8 cellular contexts compared by ENCODE assay signal in the genomic region with DNA sequence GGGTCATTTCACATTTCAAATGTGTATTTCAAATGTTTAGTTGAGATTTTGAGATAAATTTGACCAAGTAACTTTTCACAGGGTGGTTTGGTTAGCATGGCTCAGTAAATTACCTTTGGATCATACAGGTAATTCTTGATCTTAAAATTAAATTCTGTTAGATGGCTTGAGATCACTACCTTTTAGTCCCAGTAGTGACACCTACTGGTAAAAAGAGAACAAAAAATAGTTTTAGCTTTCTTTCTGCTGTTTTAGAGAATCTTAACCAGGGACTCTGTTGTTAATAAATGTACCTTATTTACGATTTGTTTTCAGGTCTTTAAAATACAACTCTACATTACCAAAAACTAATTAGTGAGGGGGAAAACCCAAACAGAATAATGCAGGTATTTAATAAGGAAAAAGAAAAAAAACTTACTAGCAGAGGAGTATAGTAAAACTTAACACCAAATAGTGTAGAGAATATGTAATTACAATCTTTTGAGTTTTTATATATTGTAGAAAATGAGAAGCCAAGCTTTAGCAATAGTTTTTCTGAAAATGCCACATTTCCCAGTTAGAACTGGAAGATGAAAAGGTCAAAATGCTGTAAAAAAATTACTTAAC.
DNase-seq lines count a peak whose midpoint lies in the region; ATAC-seq, FAIRE-seq and TF ChIP-seq lines count a peak whose summit lies in the region.

No MANE protein-coding gene starts in this region.

- POLR2A ChIA-PET in A549 (lab: Yijun Ruan, JAX), result no interaction called here

- peak; percentile 39 to 65; a peak in 2 of 6 replicates for ATAC-seq in A549

- 5% methylated on average over 1 of the region's 1 CpG for WGBS in A549 (ENCODE audit: missing lambda C conversion rate)

- H3K27ac ChIP-seq in A549 (no peak overlapping the region), dorsolateral prefrontal cortex (peak overlapping the region in 34 of 59 donors; percentile 6 to 93 (median 71))

- H3K27me3 ChIP-seq in dorsolateral prefrontal cortex, result no peaks in the 10 kb centered on the region

- H3K4me3 ChIP-seq in A549, result no peak overlapping the region
- no peak overlapping the region for H3K4me3 ChIP-seq in NB4 (ENCODE audit: low read depth, low read length)
- H3K4me3 ChIP-seq in dorsolateral prefrontal cortex, result peak overlapping the region in 3 of 59 donors; percentile 12 to 36 (median 16)

- no peak overlapping the region for H3K4me2 ChIP-seq in A549

- CTCF ChIA-PET in A549 (lab: Yijun Ruan, JAX), result interaction anchor here (0.7 to 1.5 kb wide), 3 partner anchors 17 to 238 kb away, joined by 3 read pairs; no protein-coding TSS in a partner anchor

- no peaks in the 10 kb centered on the region for H3K4me1 ChIP-seq in A549

- no peaks in the 10 kb centered on the region for H3K9me3 ChIP-seq in A549

- DNase-seq in A549 (ENCODE audit: low read depth in 1 of 2, low spot score in 1 of 2), result peak; percentile 9 to 11
- no peak for DNase-seq in GM18507 (ENCODE audit: extremely low spot score, insufficient read length, low read depth)
- DNase-seq in NB4 (ENCODE audit: low read depth), result peak; percentile 6
- DNase-seq in dorsolateral prefrontal cortex, result no peak
- DNase-seq in superior temporal gyrus (ENCODE audit: extremely low spot score), result peak; percentile 82
- DNase-seq in activated T-cell treated with anti-CD3 and anti-CD28 coated beads, Interleukin-2, amount 50 U/mL, for 1 hour, result no peak
- DNase-seq in NCI-H1930 (lab: John Stamatoyannopoulos, UW), result no peak
- DNase-seq in anterior cingulate cortex (lab: John Stamatoyannopoulos, UW), result no peak

- TF ChIP-seq POLR2A in A549 (IDR thresholded peaks at IDR 0.05; ENCODE audit: low read length), result no peak
- TF ChIP-seq POLR2A in NB4 (IDR thresholded peaks at IDR 0.05; ENCODE audit: extremely low read depth, insufficient read length), result no peak

- TF ChIP-seq CTCF in A549 (IDR thresholded peaks at IDR 0.05), result peak; percentile 63
- TF ChIP-seq CTCF in NB4 (IDR thresholded peaks at IDR 0.05; ENCODE audit: low read depth, low read length), result peak; percentile 12
- TF ChIP-seq CTCF in dorsolateral prefrontal cortex (IDR thresholded peaks at IDR 0.05 in 54 of 56, conservative IDR thresholded peaks at IDR 0.05 in 2 of 56; ENCODE audit: low read depth in 1 of 56, partially characterized antibody in 56 of 56), result peak; percentile 56 to 85 (median 68)

- intact Hi-C loops in dorsolateral prefrontal cortex (cut with DNase I), result loop anchor here (5.0 to 10.0 kb wide), 6 partner anchors 135 to 953 kb away; no protein-coding TSS in a partner anchor

- peak; percentile 35 to 53 for TF ChIP-seq RAD21 in A549 (conservative IDR thresholded peaks at IDR 0.05 in 1 of 2, IDR thresholded peaks at IDR 0.05 in 1 of 2)

- TF ChIP-seq EP300 in A549 (IDR thresholded peaks at IDR 0.05), result no peak

- FAIRE-seq in A549 (lab: Jason Lieb, UNC) (peak; percentile 87), GM18507 (lab: Jason Lieb, UNC) (peak; percentile 56)

TF ChIP-seq in A549, 52 proteins besides CTCF, POLR2A, EP300 and RAD21:
- TF ChIP-seq, protein P1, sequence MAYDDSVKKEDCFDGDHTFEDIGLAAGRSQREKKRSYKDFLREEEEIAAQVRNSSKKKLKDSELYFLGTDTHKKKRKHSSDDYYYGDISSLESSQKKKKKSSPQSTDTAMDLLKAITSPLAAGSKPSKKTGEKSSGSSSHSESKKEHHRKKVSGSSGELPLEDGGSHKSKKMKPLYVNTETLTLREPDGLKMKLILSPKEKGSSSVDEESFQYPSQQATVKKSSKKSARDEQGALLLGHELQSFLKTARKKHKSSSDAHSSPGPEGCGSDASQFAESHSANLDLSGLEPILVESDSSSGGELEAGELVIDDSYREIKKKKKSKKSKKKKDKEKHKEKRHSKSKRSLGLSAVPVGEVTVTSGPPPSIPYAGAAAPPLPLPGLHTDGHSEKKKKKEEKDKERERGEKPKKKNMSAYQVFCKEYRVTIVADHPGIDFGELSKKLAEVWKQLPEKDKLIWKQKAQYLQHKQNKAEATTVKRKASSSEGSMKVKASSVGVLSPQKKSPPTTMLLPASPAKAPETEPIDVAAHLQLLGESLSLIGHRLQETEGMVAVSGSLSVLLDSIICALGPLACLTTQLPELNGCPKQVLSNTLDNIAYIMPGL (CRISPR knock-in tag; IDR thresholded peaks at IDR 0.05; ENCODE audit: borderline replicate concordance), result no peak
- TF ChIP-seq, protein P2, sequence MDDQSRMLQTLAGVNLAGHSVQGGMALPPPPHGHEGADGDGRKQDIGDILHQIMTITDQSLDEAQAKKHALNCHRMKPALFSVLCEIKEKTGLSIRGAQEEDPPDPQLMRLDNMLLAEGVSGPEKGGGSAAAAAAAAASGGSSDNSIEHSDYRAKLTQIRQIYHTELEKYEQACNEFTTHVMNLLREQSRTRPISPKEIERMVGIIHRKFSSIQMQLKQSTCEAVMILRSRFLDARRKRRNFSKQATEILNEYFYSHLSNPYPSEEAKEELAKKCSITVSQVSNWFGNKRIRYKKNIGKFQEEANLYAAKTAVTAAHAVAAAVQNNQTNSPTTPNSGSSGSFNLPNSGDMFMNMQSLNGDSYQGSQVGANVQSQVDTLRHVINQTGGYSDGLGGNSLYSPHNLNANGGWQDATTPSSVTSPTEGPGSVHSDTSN (IDR thresholded peaks at IDR 0.05), result no peak
- TF ChIP-seq SMC3 (IDR thresholded peaks at IDR 0.05) (peak; percentile 51; the same call in 2 of the 3 replicates), TP53 (CRISPR knock-in tag; IDR thresholded peaks at IDR 0.05) (no peak), KDM5A (IDR thresholded peaks at IDR 0.05) (no peak), RCOR1 (IDR thresholded peaks at IDR 0.05; ENCODE audit: low read depth, low read length) (no peak), ATOH8 (CRISPR knock-in tag; IDR thresholded peaks at IDR 0.05; ENCODE audit: low read depth) (no peak)

Comparison
In these comparisons a context has a peak if more than half of its experiments do, and no peak if none do; other contexts are left out.
1. DNase-seq: peak in A549 (2 of 2), NB4 (single experiment) and superior temporal gyrus (single experiment); none in GM18507 (single experiment), dorsolateral prefrontal cortex (0 of 10), activated T-cell treated with anti-CD3 and anti-CD28 coated beads, Interleukin-2, amount 50 U/mL, for 1 hour (single experiment), NCI-H1930 (0 of 2) and anterior cingulate cortex (0 of 58).
2. H3K27ac ChIP-seq: peak in dorsolateral prefrontal cortex (34 of 59); none in A549 (0 of 2).
3. CTCF ChIP-seq: peak in every context shown above with its lines; median percentile 68 in dorsolateral prefrontal cortex; 63 in A549; 12 in NB4.